In the genomic region with DNA sequence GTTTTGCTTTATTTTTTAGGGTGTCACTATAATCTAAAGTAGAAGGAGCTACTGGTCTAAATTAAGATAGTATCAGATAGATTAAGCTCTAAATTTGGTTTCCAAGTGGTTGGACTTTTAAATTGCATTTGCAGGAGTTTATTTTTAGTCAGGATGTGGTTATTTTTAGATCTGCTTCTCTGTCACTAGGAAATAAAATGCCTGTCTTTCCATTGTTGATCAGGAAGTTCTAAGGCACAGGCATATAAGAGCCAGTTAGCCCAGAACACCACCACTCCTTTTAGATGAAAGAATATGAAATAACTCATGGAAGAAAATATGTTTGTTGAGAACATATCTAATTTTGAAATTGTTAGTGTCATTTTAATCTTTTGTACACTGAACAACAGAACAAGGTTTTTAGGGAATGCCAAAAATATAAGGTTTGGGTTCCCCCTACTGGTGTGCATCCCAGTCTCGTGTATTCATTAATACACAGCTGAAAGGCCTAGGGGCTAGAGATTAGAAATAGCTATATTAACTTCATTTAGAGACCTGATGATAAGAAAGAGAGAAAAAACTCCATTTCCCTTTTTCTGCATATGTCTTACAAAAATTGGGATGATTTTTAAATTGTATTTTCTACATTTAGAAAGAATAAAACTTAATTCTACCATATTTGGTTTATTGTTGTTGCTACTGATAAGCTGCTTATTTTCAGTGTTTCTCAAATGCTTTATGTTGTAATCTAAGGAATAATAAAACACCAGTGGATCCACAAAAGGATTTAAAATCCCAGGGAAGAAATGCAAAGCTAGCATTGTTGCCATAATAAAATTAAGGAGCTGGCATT, we compare ENCODE assay signal across 8 cellular contexts.
DNase-seq lines count a peak whose midpoint lies in the region; ATAC-seq and TF ChIP-seq lines count a peak whose summit lies in the region.

No MANE protein-coding gene starts in this region.

- H3K36me3 Mint-ChIP-seq in memory B cell (peaks cover 2% of the 10 kb centered on the region), type B pancreatic cell (no peaks in the 10 kb centered on the region)
- peaks cover 9% of the 10 kb centered on the region for H3K36me3 Mint-ChIP-seq in activated T-helper 17 cell treated with anti-CD3 and anti-CD28 coated beads, Interleukin-2, amount 50 U/mL, for 72 hours (ENCODE audit: low read depth)

- H3K27me3 Mint-ChIP-seq in memory B cell (no peaks in the 10 kb centered on the region), type B pancreatic cell (no peaks in the 10 kb centered on the region)
- no peaks in the 10 kb centered on the region for H3K27me3 Mint-ChIP-seq in activated T-helper 17 cell treated with anti-CD3 and anti-CD28 coated beads, Interleukin-2, amount 50 U/mL, for 72 hours

- no peak overlapping the region for H3K27ac Mint-ChIP-seq in memory B cell
- no peak overlapping the region for H3K27ac Mint-ChIP-seq in type B pancreatic cell
- no peak overlapping the region for H3K27ac Mint-ChIP-seq in activated T-helper 17 cell treated with anti-CD3 and anti-CD28 coated beads, Interleukin-2, amount 50 U/mL, for 72 hours

- H3K9me3 Mint-ChIP-seq in memory B cell, result no peaks in the 10 kb centered on the region
- H3K9me3 Mint-ChIP-seq in type B pancreatic cell, result no peaks in the 10 kb centered on the region
- H3K9me3 Mint-ChIP-seq in activated T-helper 17 cell treated with anti-CD3 and anti-CD28 coated beads, Interleukin-2, amount 50 U/mL, for 72 hours, result no peaks in the 10 kb centered on the region

- no peaks in the 10 kb centered on the region for H3K27me3 ChIP-seq in dorsolateral prefrontal cortex

- peak; percentile 62 for ATAC-seq in memory B cell (ENCODE audit: low read depth)
- ATAC-seq in activated T-helper 17 cell treated with anti-CD3 and anti-CD28 coated beads, Interleukin-2, amount 50 U/mL, for 72 hours (replicated peaks), result no peak

- TF ChIP-seq CTCF in dorsolateral prefrontal cortex (IDR thresholded peaks at IDR 0.05 in 54 of 56, conservative IDR thresholded peaks at IDR 0.05 in 2 of 56; ENCODE audit: low read depth in 1 of 56, partially characterized antibody in 56 of 56) (peak; percentile 31 to 87 (median 74)), type B pancreatic cell (conservative IDR thresholded peaks at IDR 0.05) (peak; percentile 90)

- peak overlapping the region in 4 of 59 donors; percentile 3 to 19 (median 10) for H3K27ac ChIP-seq in dorsolateral prefrontal cortex

- intact Hi-C loops in dorsolateral prefrontal cortex (cut with DNase I), result loop anchor here in 1 of 2 donors (5.0 kb wide), 2 partner anchors 209 to 454 kb away; no protein-coding TSS in a partner anchor

- peak; percentile 26 for DNase-seq in activated CD8-positive, alpha-beta memory T cell treated with anti-CD3 and anti-CD28 coated beads, Interleukin-2, amount 50 U/mL, for 4 hours
- no peak for DNase-seq in activated CD8-positive, alpha-beta memory T cell treated with anti-CD3 and anti-CD28 coated beads for 24 hours
- DNase-seq in Kasumi-1 (lab: John Stamatoyannopoulos, UW) (peak; percentile 34 to 55), SK-N-DZ (ENCODE audit: low spot score) (peak; percentile 35), dorsolateral prefrontal cortex (peak in 4 of 10 donors; percentile 15 to 49 (median 26)), memory B cell (ENCODE audit: low spot score in 2 of 2) (peak in 1 of 2 donors; percentile 30), type B pancreatic cell (ENCODE audit: extremely low spot score, unreplicated experiment) (no peak)

- peaks cover 3% of the 10 kb centered on the region for H3K4me1 Mint-ChIP-seq in memory B cell
- H3K4me1 Mint-ChIP-seq in type B pancreatic cell (ENCODE audit: unreplicated experiment), result peaks cover 25% of the 10 kb centered on the region
- H3K4me1 Mint-ChIP-seq in activated T-helper 17 cell treated with anti-CD3 and anti-CD28 coated beads, Interleukin-2, amount 50 U/mL, for 72 hours, result peaks cover 3% of the 10 kb centered on the region

- H3K4me3 Mint-ChIP-seq in memory B cell (no peak overlapping the region), type B pancreatic cell (no peak overlapping the region)
- no peak overlapping the region for H3K4me3 Mint-ChIP-seq in activated T-helper 17 cell treated with anti-CD3 and anti-CD28 coated beads, Interleukin-2, amount 50 U/mL, for 72 hours

- H3K4me3 ChIP-seq in dorsolateral prefrontal cortex, result peak overlapping the region in 1 of 59 donors; percentile 19

Comparison
In these comparisons a context has a peak if more than half of its experiments do, and no peak if none do; other contexts are left out.
1. DNase-seq: peak in activated CD8-positive, alpha-beta memory T cell treated with anti-CD3 and anti-CD28 coated beads, Interleukin-2, amount 50 U/mL, for 4 hours (single experiment), Kasumi-1 (2 of 2) and SK-N-DZ (single experiment); none in activated CD8-positive, alpha-beta memory T cell treated with anti-CD3 and anti-CD28 coated beads for 24 hours (single experiment) and type B pancreatic cell (single experiment).